In genomic region chr22:36589856-36590255, GRCh38 we compare ENCODE assay signal across 20 cellular contexts.
"Had no signal": no experiment of that assay in that cellular context is flagged by ENCODE, and none has a peak within 500 bp of the region (broad histone marks: within the 10 kb centered on the region; RNA-seq: fewer than 3 reads in every experiment).

No MANE protein-coding gene starts in this region.

- H3K4me1 ChIP-seq: body of pancreas, left lung had no signal

- H3K27me3 ChIP-seq: body of pancreas, cardiac muscle cell, testis had no signal

- DNase-seq: activated B cell treated with CpG ODN at 0.5 μM for 24 hours; activated CD4-positive, alpha-beta memory T cell treated with anti-CD3 and anti-CD28 coated beads for 36 hours; activated CD4-positive, alpha-beta T cell treated with anti-CD3 and anti-CD28 coated beads for 4 hours; activated effector memory CD4-positive, alpha-beta T cell treated with Interleukin-2 at 50 U/mL for 16 hours; activated naive CD4-positive, alpha-beta T cell treated with anti-CD3 and anti-CD28 coated beads, Interleukin-2, amount 10 ng/mL, durations not matched to agents 7 days and 5 days; activated T-cell treated with anti-CD3 and anti-CD28 coated beads, Interleukin-2, amount 50 U/mL, for 48 hours; body of pancreas; effector CD4-positive, alpha-beta T cell; kidney glomerular epithelial cell; left lung; naive B cell; occipital lobe; stimulated activated CD4-positive, alpha-beta T cell treated with anti-CD3 and anti-CD28 coated beads, Interleukin-4, amount 100 ng/mL, for 1 hour; stimulated activated naive CD4-positive, alpha-beta T cell; T-helper 9 cell; testis had no signal

- H3K27ac ChIP-seq: body of pancreas, cardiac muscle cell, foreskin keratinocyte, left lung, testis, vagina had no signal

- ATAC-seq: body of pancreas, foreskin keratinocyte, left lung had no signal

- H3K9me3 ChIP-seq: body of pancreas, left lung, testis, vagina had no signal

- H3K36me3 ChIP-seq: cardiac muscle cell, left lung, vagina had no signal

- H3K4me3 ChIP-seq: body of pancreas, cardiac muscle cell, left lung, lung, testis, vagina had no signal
